In genomic region chr2:182132605-182133004, GRCh38 we compare ENCODE assay signal across 14 cellular contexts.
DNase-seq lines count a peak whose midpoint lies in the region; ATAC-seq and TF ChIP-seq lines count a peak whose summit lies in the region.
"Had no signal": no experiment of that assay in that cellular context is flagged by ENCODE, and none has a peak within 500 bp of the region (broad histone marks: within the 10 kb centered on the region; RNA-seq: fewer than 3 reads in every experiment).

No MANE protein-coding gene starts in this region.

- no peaks in the 10 kb centered on the region for H3K9me3 Mint-ChIP-seq in H9
- H3K9me3 Mint-ChIP-seq: CD14-positive monocyte had no signal

- H3K9ac ChIP-seq in H9 (ENCODE audit: extremely low read depth, insufficient read length, low read length) (no peak overlapping the region), SK-N-SH (no peak overlapping the region)

- H3K23ac ChIP-seq in H9 (ENCODE audit: insufficient read length, low read depth, low read length): no peak overlapping the region

- H3K18ac ChIP-seq in H9 (ENCODE audit: insufficient read length, low read depth, low read length): no peak overlapping the region

- intact Hi-C loops in esophagus squamous epithelium (cut with DNase I): no loop called here

- H2BK15ac ChIP-seq in H9 (ENCODE audit: low read depth, low read length): no peak overlapping the region

- H3K79me2 ChIP-seq in ACC112 (ENCODE audit: control insufficient read depth, insufficient read depth, low read length, unreplicated experiment) (no peaks in the 10 kb centered on the region), H9 (ENCODE audit: insufficient read depth, low read length) (no peaks in the 10 kb centered on the region), SK-N-SH (ENCODE audit: insufficient read depth) (no peaks in the 10 kb centered on the region)

- H4K20me1 ChIP-seq in H9 (ENCODE audit: control insufficient read depth, insufficient read depth, insufficient read length) (no peaks in the 10 kb centered on the region), SK-N-SH (ENCODE audit: insufficient read depth) (no peaks in the 10 kb centered on the region)

- no peaks in the 10 kb centered on the region for H3K9me2 ChIP-seq in SK-N-SH

- H4K91ac ChIP-seq in H9 (ENCODE audit: insufficient read length, low read depth, low read length): no peak overlapping the region

- no peak overlapping the region for H2AK5ac ChIP-seq in H9 (ENCODE audit: insufficient read length, low read length)

- CTCF ChIA-PET in SK-N-SH (lab: Yijun Ruan, JAX): interaction anchor here (0.6 to 1.1 kb wide), 2 partner anchors 12 to 136 kb away, joined by 3 read pairs; no protein-coding TSS in a partner anchor

- TF ChIP-seq POLR2A in esophagus squamous epithelium (IDR thresholded peaks at IDR 0.05): no peak

- no peaks in the 10 kb centered on the region for H3K23me2 ChIP-seq in H9 (ENCODE audit: insufficient read length, low read depth, low read length, poor library complexity, severe bottlenecking)

- H2AFZ ChIP-seq in ACC112 (ENCODE audit: low read length, unreplicated experiment) (no peak overlapping the region), H9 (ENCODE audit: low read length) (no peak overlapping the region), SK-N-SH (ENCODE audit: low read depth) (no peak overlapping the region)

- H3K27ac ChIP-seq in ACC112 (ENCODE audit: low read depth, low read length) (peak overlapping the region; percentile 2; the same call in 1 of the 2 replicates), H9 (ENCODE audit: insufficient read length, low read depth, low read length) (no peak overlapping the region), SK-N-SH (ENCODE audit: low read depth in 2 of 2, low read length in 1 of 2) (peak overlapping the region in 1 of 2 experiments; percentile 79; a peak in 2 of 4 replicates), esophagus squamous epithelium (no peak overlapping the region)
- H3K27ac ChIP-seq: spleen, upper lobe of left lung had no signal

- H3K4me2 ChIP-seq in H9 (ENCODE audit: insufficient read depth, insufficient read length, low read length) (no peak overlapping the region), SK-N-SH (peak overlapping the region; percentile 49; the same call in 1 of the 2 replicates)

- H3K36me3 Mint-ChIP-seq in H9 (ENCODE audit: insufficient read depth in 1 of 3, low read depth in 3 of 3): no peaks in the 10 kb centered on the region; a peak in 1 of 7 replicates
- H3K36me3 Mint-ChIP-seq: CD14-positive monocyte had no signal

- H3K36me3 ChIP-seq in ACC112 (ENCODE audit: insufficient read depth, low read length) (no peaks in the 10 kb centered on the region), SK-N-SH (replicated peaks in 1 of 2; ENCODE audit: control insufficient read depth in 1 of 2, insufficient read depth in 2 of 2, low read length in 1 of 2) (no peaks in the 10 kb centered on the region), esophagus squamous epithelium (no peaks in the 10 kb centered on the region)
- H3K36me3 ChIP-seq: HAP-1, spleen, upper lobe of left lung had no signal

- no peak overlapping the region for H2BK12ac ChIP-seq in H9 (ENCODE audit: insufficient read length, low read depth, low read length)

- TF ChIP-seq RAD21 in SK-N-SH (IDR thresholded peaks at IDR 0.05; ENCODE audit: low read length): peak; percentile 61

- H3K27me3 ChIP-seq in ACC112 (ENCODE audit: insufficient read depth, low read length): no peaks in the 10 kb centered on the region
- H3K27me3 ChIP-seq in H9 (ENCODE audit: insufficient read depth, low read length): no peaks in the 10 kb centered on the region
- no peaks in the 10 kb centered on the region for H3K27me3 ChIP-seq in SK-N-SH (ENCODE audit: insufficient read depth)
- no peaks in the 10 kb centered on the region for H3K27me3 ChIP-seq in esophagus squamous epithelium
- H3K27me3 ChIP-seq: spleen, upper lobe of left lung had no signal

- H3K27ac Mint-ChIP-seq in H9: no peak overlapping the region
- H3K27ac Mint-ChIP-seq: CD14-positive monocyte had no signal

- no peaks in the 10 kb centered on the region for H3K9me3 ChIP-seq in H9 (ENCODE audit: control insufficient read depth, low read depth, low read length)
- no peaks in the 10 kb centered on the region for H3K9me3 ChIP-seq in SK-N-SH
- H3K9me3 ChIP-seq in esophagus squamous epithelium: no peaks in the 10 kb centered on the region
- H3K9me3 ChIP-seq: HAP-1, spleen, upper lobe of left lung had no signal

- no peaks in the 10 kb centered on the region for H3K4me1 Mint-ChIP-seq in H9

- no peak overlapping the region for H2BK120ac ChIP-seq in H9 (ENCODE audit: low read depth, low read length, poor library complexity, severe bottlenecking)

- H2BK20ac ChIP-seq in H9 (ENCODE audit: low read depth, low read length, poor library complexity, severe bottlenecking): no peak overlapping the region

- no peak overlapping the region for H3K4me3 Mint-ChIP-seq in H9
- H3K4me3 Mint-ChIP-seq: CD14-positive monocyte had no signal

- no peak for ATAC-seq in HG02852 (IDR thresholded peaks at IDR 0.05; ENCODE audit: unreplicated experiment)
- ATAC-seq in GM19467 (IDR thresholded peaks at IDR 0.05; ENCODE audit: unreplicated experiment): no peak

- POLR2A ChIA-PET in SK-N-SH (lab: Yijun Ruan, JAX): no interaction called here

- H4K8ac ChIP-seq in H9 (replicated peaks; ENCODE audit: insufficient read length, low read depth, low read length): no peak overlapping the region

- peaks cover 15% of the 10 kb centered on the region for H3F3A ChIP-seq in SK-N-SH (replicated peaks; ENCODE audit: insufficient read depth)

- H2BK5ac ChIP-seq in H9 (ENCODE audit: insufficient read length, low read length): no peak overlapping the region

- H3K14ac ChIP-seq in H9 (ENCODE audit: insufficient read depth, low read length): no peak overlapping the region

- no peak overlapping the region for H3T11ph ChIP-seq in H9 (ENCODE audit: low read length)

- H3K4me3 ChIP-seq in ACC112 (ENCODE audit: low read depth, low read length): no peak overlapping the region
- H3K4me3 ChIP-seq in SK-N-SH (ENCODE audit: low read depth in 2 of 2, low read length in 1 of 2): no peak overlapping the region
- H3K4me3 ChIP-seq in esophagus squamous epithelium: no peak overlapping the region
- H3K4me3 ChIP-seq: HAP-1, spleen, upper lobe of left lung had no signal

- DNase-seq in H9 (no peak), SK-N-SH (no peak), fibroblast of peridontal ligament (ENCODE audit: extremely low read depth) (peak; percentile 62), esophagus squamous epithelium (lab: John Stamatoyannopoulos, UW) (no peak), hypothalamus (lab: John Stamatoyannopoulos, UW) (no peak)
- DNase-seq: amygdala, NCI-H1092 treated with DMSO at 0.1 percent for 48 hours, spleen, upper lobe of left lung had no signal

- H3K27me3 Mint-ChIP-seq in H9 (ENCODE audit: low read depth): no peaks in the 10 kb centered on the region

- H3K4me1 ChIP-seq in ACC112 (ENCODE audit: control insufficient read depth, insufficient read depth, low read length, unreplicated experiment) (peaks cover 25% of the 10 kb centered on the region), H9 (ENCODE audit: insufficient read depth, low read length) (no peaks in the 10 kb centered on the region), SK-N-SH (ENCODE audit: control insufficient read depth in 1 of 2, insufficient read depth in 2 of 2, low read depth in 1 of 2, low read length in 1 of 2) (peaks cover 0 to 25% of the 10 kb centered on the region in 2 experiments; a peak in 3 of 4 replicates), esophagus squamous epithelium (no peaks in the 10 kb centered on the region)
- H3K4me1 ChIP-seq: spleen, upper lobe of left lung had no signal

- H3K4ac ChIP-seq in H9 (ENCODE audit: low read depth, low read length): no peak overlapping the region

- no peak for TF ChIP-seq EP300 in SK-N-SH (IDR thresholded peaks at IDR 0.05; ENCODE audit: borderline replicate concordance in 1 of 2, low read depth in 1 of 2, low read length in 1 of 2)

- H3K79me1 ChIP-seq in H9 (ENCODE audit: insufficient read depth, low read depth, low read length, poor library complexity, severe bottlenecking): no peaks in the 10 kb centered on the region

- 0 out of 3 replicates have a peak, but pooled peaks have one; percentile 22 for TF ChIP-seq CTCF in H9 (conservative IDR thresholded peaks at IDR 0.05)
- TF ChIP-seq CTCF in SK-N-SH (IDR thresholded peaks at IDR 0.05): peak; percentile 68
- TF ChIP-seq CTCF in esophagus squamous epithelium (IDR thresholded peaks at IDR 0.05): peak in 1 of 6 experiments; percentile 5

- no peak overlapping the region for H4K5ac ChIP-seq in H9 (ENCODE audit: insufficient read length, low read depth, low read length)

- H3K56ac ChIP-seq in H9 (ENCODE audit: insufficient read length, low read depth, low read length): no peak overlapping the region

TF ChIP-seq in SK-N-SH, 30 proteins besides CTCF, POLR2A, EP300 and RAD21:
- no peak for TF ChIP-seq SIN3A (IDR thresholded peaks at IDR 0.05; ENCODE audit: borderline replicate concordance, low read depth, low read length)
- TF ChIP-seq FOSL2 (IDR thresholded peaks at IDR 0.05; ENCODE audit: borderline replicate concordance, low read depth): no peak
- no peak for TF ChIP-seq POLR2AphosphoS5 (IDR thresholded peaks at IDR 0.05; ENCODE audit: low read depth, low read length)
- TF ChIP-seq GABPA (IDR thresholded peaks at IDR 0.05; ENCODE audit: low read depth): no peak
- peak; percentile 36 for TF ChIP-seq SMC3 (IDR thresholded peaks at IDR 0.05; ENCODE audit: low read depth, low read length)
